In the genomic region with DNA sequence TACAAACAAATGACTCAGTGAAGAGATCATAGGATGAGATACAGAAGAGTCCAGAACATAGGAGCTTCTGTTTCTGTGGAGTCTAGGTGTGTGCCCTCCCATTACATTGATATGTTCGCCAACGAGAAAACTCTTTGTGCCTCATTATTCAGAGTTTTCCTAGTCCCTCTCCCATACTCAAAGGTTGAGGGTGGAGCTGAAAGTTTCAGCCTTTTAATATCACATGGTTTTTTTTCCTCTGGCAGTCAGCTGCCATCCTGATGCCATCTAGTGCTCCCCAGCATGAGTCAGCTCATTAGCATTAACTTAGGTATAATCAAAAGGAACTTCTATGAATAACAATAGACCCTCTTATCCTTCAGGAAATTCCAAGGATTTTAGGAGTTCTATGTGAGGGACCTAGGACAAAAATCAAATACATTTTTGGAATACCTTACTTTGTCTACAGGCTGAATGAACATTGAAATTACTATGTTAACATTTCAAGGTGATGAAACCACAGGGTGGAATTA, we compare ENCODE assay signal across 17 cellular contexts.
DNase-seq lines count a peak whose midpoint lies in the region; ATAC-seq and TF ChIP-seq lines count a peak whose summit lies in the region.
"Had no signal": no experiment of that assay in that cellular context is flagged by ENCODE, and none has a peak within 500 bp of the region (broad histone marks: within the 10 kb centered on the region; RNA-seq: fewer than 3 reads in every experiment).

No MANE protein-coding gene starts in this region.

- TF ChIP-seq POLR2A in spleen (IDR thresholded peaks at IDR 0.05), result no peak

- no peak for ATAC-seq in GM21717 (IDR thresholded peaks at IDR 0.05; ENCODE audit: unreplicated experiment)
- ATAC-seq in right cardiac atrium, result no peak
- ATAC-seq: left lung; natural killer cell treated with Interleukin-12 subunit alpha and Interleukin-12 subunit beta and Interleukin-15 and Interleukin-18, amount 100 ng/mL, for 72 hours; stimulated activated naive CD8-positive, alpha-beta T cell treated with anti-CD3 and anti-CD28 coated beads, Interleukin-15, amount 100 ng/mL, for 72 hours had no signal

- H3K4me1 ChIP-seq in right cardiac atrium (ENCODE audit: control insufficient read depth, insufficient read depth, low read length), result no peaks in the 10 kb centered on the region
- H3K4me1 ChIP-seq in spleen, result no peaks in the 10 kb centered on the region
- H3K4me1 ChIP-seq: left lung had no signal

- no peaks in the 10 kb centered on the region for H3K36me3 Mint-ChIP-seq in chondrocyte (ENCODE audit: low read depth)
- H3K36me3 Mint-ChIP-seq in activated T-helper 1 cell treated with anti-CD3 and anti-CD28 coated beads, Interleukin-12 subunit alpha, Interleukin-12 subunit beta, Interleukin-2, Interleukin-4 antibody, amounts not matched to agents 30 ng/mL and 10 ng/mL and 1 ng/mL, durations not matched to agents 14 hours and 24 hours and 36 hours (ENCODE audit: low read depth), result no peaks in the 10 kb centered on the region
- H3K36me3 Mint-ChIP-seq: natural killer cell treated with Interleukin-12 subunit alpha and Interleukin-12 subunit beta and Interleukin-15 and Interleukin-18, amount 100 ng/mL, for 72 hours had no signal

- peak overlapping the region; percentile 6 for H3K27ac Mint-ChIP-seq in chondrocyte (ENCODE audit: unreplicated experiment)
- no peak overlapping the region for H3K27ac Mint-ChIP-seq in activated T-helper 1 cell treated with anti-CD3 and anti-CD28 coated beads, Interleukin-12 subunit alpha, Interleukin-12 subunit beta, Interleukin-2, Interleukin-4 antibody, amounts not matched to agents 30 ng/mL and 10 ng/mL and 1 ng/mL, durations not matched to agents 14 hours and 24 hours and 36 hours
- H3K27ac Mint-ChIP-seq: B cell; dendritic cell treated with granulocyte-macrophage colony-stimulating factor and Interleukin-4, amounts not matched to agents 40 ng/mL and 50 ng/mL, for 4 days; natural killer cell treated with Interleukin-12 subunit alpha and Interleukin-12 subunit beta and Interleukin-15 and Interleukin-18, amount 100 ng/mL, for 72 hours; stimulated activated naive CD8-positive, alpha-beta T cell treated with anti-CD3 and anti-CD28 coated beads, Interleukin-15, amount 100 ng/mL, for 72 hours had no signal

- H3K4me3 ChIP-seq in right cardiac atrium (ENCODE audit: low read length), result no peak overlapping the region
- H3K4me3 ChIP-seq in spleen, result no peak overlapping the region
- H3K4me3 ChIP-seq: left lung had no signal

- H3K36me3 ChIP-seq in spleen, result no peaks in the 10 kb centered on the region
- H3K36me3 ChIP-seq: left lung had no signal

- H3K4me3 Mint-ChIP-seq in chondrocyte (ENCODE audit: unreplicated experiment), result no peak overlapping the region
- H3K4me3 Mint-ChIP-seq in activated T-helper 1 cell treated with anti-CD3 and anti-CD28 coated beads, Interleukin-12 subunit alpha, Interleukin-12 subunit beta, Interleukin-2, Interleukin-4 antibody, amounts not matched to agents 30 ng/mL and 10 ng/mL and 1 ng/mL, durations not matched to agents 14 hours and 24 hours and 36 hours, result no peak overlapping the region
- H3K4me3 Mint-ChIP-seq: B cell; dendritic cell treated with granulocyte-macrophage colony-stimulating factor and Interleukin-4, amounts not matched to agents 40 ng/mL and 50 ng/mL, for 4 days; natural killer cell treated with Interleukin-12 subunit alpha and Interleukin-12 subunit beta and Interleukin-15 and Interleukin-18, amount 100 ng/mL, for 72 hours; stimulated activated naive CD8-positive, alpha-beta T cell treated with anti-CD3 and anti-CD28 coated beads, Interleukin-15, amount 100 ng/mL, for 72 hours had no signal

- WGBS in right cardiac atrium, result 80% methylated on average over 2 of the region's 2 CpGs
- WGBS in spleen, 5 donors, result 55 to 100% (median 83%) methylated on average over 2 of the region's 2 CpGs

- no peaks in the 10 kb centered on the region for H3K9me3 ChIP-seq in right cardiac atrium (ENCODE audit: control insufficient read depth, low read length)
- peaks cover 0 to 7% (median 0%) of the 10 kb centered on the region in 8 donors for H3K9me3 ChIP-seq in spleen
- H3K9me3 ChIP-seq: left lung had no signal

- peak; percentile 31 for DNase-seq in ELF-1 (ENCODE audit: low read depth, low spot score)
- DNase-seq in M059J (ENCODE audit: low read depth), result peak; percentile 82
- DNase-seq in chondrocyte (ENCODE audit: low spot score), result no peak
- DNase-seq in islet precursor cell, result peak; percentile 63
- DNase-seq in right cardiac atrium, result no peak
- DNase-seq in spleen, result no peak
- DNase-seq in activated T-helper 1 cell treated with anti-CD3 and anti-CD28 coated beads, Interleukin-12 subunit alpha, Interleukin-12 subunit beta, Interleukin-2, Interleukin-4 antibody, amounts not matched to agents 30 ng/mL and 10 ng/mL and 1 ng/mL, durations not matched to agents 14 hours and 24 hours and 36 hours (ENCODE audit: low spot score), result no peak
- DNase-seq: activated CD4-positive, alpha-beta T cell treated with anti-CD3 and anti-CD28 coated beads for 1 hour; activated T-cell treated with anti-CD3 and anti-CD28 coated beads for 4 hours; DND-41; left lung; NCI-H1092 treated with DMSO at 0.1 percent for 48 hours; stimulated activated naive CD8-positive, alpha-beta T cell treated with anti-CD3 and anti-CD28 coated beads, Interleukin-15, amount 100 ng/mL, for 72 hours had no signal

- no peaks in the 10 kb centered on the region for H3K27me3 ChIP-seq in right cardiac atrium (ENCODE audit: control insufficient read depth, insufficient read depth)
- no peaks in the 10 kb centered on the region for H3K27me3 ChIP-seq in spleen (replicated peaks in 1 of 7)
- H3K27me3 ChIP-seq: left lung had no signal

- TF ChIP-seq CTCF in chondrocyte (IDR thresholded peaks at IDR 0.05) (no peak), spleen (IDR thresholded peaks at IDR 0.05 in 8 of 11, conservative IDR thresholded peaks at IDR 0.05 in 3 of 11) (no peak)

- intact Hi-C loops in right cardiac atrium (cut with DNase I) (no loop called here), spleen (cut with DNase I; ENCODE audit: low total_unique reads) (no loop called here)
- intact Hi-C loops in activated T-helper 1 cell treated with anti-CD3 and anti-CD28 coated beads, Interleukin-12 subunit alpha, Interleukin-12 subunit beta, Interleukin-2, Interleukin-4 antibody, amounts not matched to agents 30 ng/mL and 10 ng/mL and 1 ng/mL, durations not matched to agents 14 hours and 24 hours and 36 hours (cut with micrococcal nuclease), result no loop called here

- H3K9me3 Mint-ChIP-seq in chondrocyte (ENCODE audit: low read depth), result peaks cover 3% of the 10 kb centered on the region
- H3K9me3 Mint-ChIP-seq in activated T-helper 1 cell treated with anti-CD3 and anti-CD28 coated beads, Interleukin-12 subunit alpha, Interleukin-12 subunit beta, Interleukin-2, Interleukin-4 antibody, amounts not matched to agents 30 ng/mL and 10 ng/mL and 1 ng/mL, durations not matched to agents 14 hours and 24 hours and 36 hours, result no peaks in the 10 kb centered on the region
- H3K9me3 Mint-ChIP-seq: natural killer cell treated with Interleukin-12 subunit alpha and Interleukin-12 subunit beta and Interleukin-15 and Interleukin-18, amount 100 ng/mL, for 72 hours; stimulated activated naive CD8-positive, alpha-beta T cell treated with anti-CD3 and anti-CD28 coated beads, Interleukin-15, amount 100 ng/mL, for 72 hours had no signal

- H3K27me3 Mint-ChIP-seq in chondrocyte (ENCODE audit: low read depth), result no peaks in the 10 kb centered on the region
- H3K27me3 Mint-ChIP-seq in activated T-helper 1 cell treated with anti-CD3 and anti-CD28 coated beads, Interleukin-12 subunit alpha, Interleukin-12 subunit beta, Interleukin-2, Interleukin-4 antibody, amounts not matched to agents 30 ng/mL and 10 ng/mL and 1 ng/mL, durations not matched to agents 14 hours and 24 hours and 36 hours (ENCODE audit: insufficient read depth), result no peaks in the 10 kb centered on the region
- H3K27me3 Mint-ChIP-seq: B cell; dendritic cell treated with granulocyte-macrophage colony-stimulating factor and Interleukin-4, amounts not matched to agents 40 ng/mL and 50 ng/mL, for 4 days; natural killer cell treated with Interleukin-12 subunit alpha and Interleukin-12 subunit beta and Interleukin-15 and Interleukin-18, amount 100 ng/mL, for 72 hours; stimulated activated naive CD8-positive, alpha-beta T cell treated with anti-CD3 and anti-CD28 coated beads, Interleukin-15, amount 100 ng/mL, for 72 hours had no signal

- peaks cover 17% of the 10 kb centered on the region for H3K4me1 Mint-ChIP-seq in chondrocyte (ENCODE audit: low read depth)
- no peaks in the 10 kb centered on the region for H3K4me1 Mint-ChIP-seq in activated T-helper 1 cell treated with anti-CD3 and anti-CD28 coated beads, Interleukin-12 subunit alpha, Interleukin-12 subunit beta, Interleukin-2, Interleukin-4 antibody, amounts not matched to agents 30 ng/mL and 10 ng/mL and 1 ng/mL, durations not matched to agents 14 hours and 24 hours and 36 hours (ENCODE audit: low read depth)
- H3K4me1 Mint-ChIP-seq: B cell; stimulated activated naive CD8-positive, alpha-beta T cell treated with anti-CD3 and anti-CD28 coated beads, Interleukin-15, amount 100 ng/mL, for 72 hours had no signal

- H3K27ac ChIP-seq in right cardiac atrium (ENCODE audit: low read length) (no peak overlapping the region), spleen (no peak overlapping the region)
- H3K27ac ChIP-seq: left lung had no signal

Comparison
In these comparisons a context has a peak if more than half of its experiments do, and no peak if none do; other contexts are left out.
1. DNase-seq: peak in ELF-1 (single experiment), M059J (single experiment) and islet precursor cell (single experiment); none in chondrocyte (single experiment), right cardiac atrium (0 of 3), spleen (single experiment) and activated T-helper 1 cell treated with anti-CD3 and anti-CD28 coated beads, Interleukin-12 subunit alpha, Interleukin-12 subunit beta, Interleukin-2, Interleukin-4 antibody, amounts not matched to agents 30 ng/mL and 10 ng/mL and 1 ng/mL, durations not matched to agents 14 hours and 24 hours and 36 hours (single experiment).